In the genomic region with DNA sequence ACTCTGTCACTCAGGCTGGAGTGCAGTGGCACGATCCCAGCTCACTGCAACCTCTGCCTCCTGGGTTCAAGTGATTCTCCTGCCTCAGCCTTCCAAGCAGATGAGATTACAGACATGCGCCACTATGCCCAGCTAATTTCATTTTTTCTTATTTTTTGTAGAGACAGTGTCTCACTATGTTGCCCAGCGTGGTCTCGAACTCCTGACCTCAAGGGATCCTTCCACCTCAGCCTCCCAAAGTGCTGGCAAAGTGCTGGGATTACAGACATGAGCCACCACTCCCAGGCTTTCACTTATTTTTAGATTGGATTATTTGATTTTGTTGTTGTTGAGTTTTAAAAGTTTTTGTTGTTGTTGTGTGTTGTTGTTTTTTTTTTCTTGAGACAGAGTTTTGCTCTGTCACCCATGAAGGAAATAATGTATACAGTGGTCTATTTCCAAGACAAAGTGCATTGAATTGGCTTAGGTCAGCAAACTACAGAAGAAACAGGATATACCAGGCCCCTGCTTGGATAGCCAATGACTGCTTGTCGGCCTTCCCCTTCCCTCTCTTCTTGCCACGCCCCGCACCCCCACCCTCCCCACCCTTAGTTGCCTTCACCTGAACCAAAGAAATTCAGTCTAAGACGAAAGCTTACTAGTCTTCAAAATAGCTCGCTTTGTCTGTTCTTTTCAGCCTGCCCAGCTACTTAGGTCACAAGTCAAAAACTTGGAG, we compare ENCODE assay signal across 34 cellular contexts.
"Had no signal": no experiment of that assay in that cellular context is flagged by ENCODE, and none has a peak within 500 bp of the region (broad histone marks: within the 10 kb centered on the region; RNA-seq: fewer than 3 reads in every experiment).

No MANE protein-coding gene starts in this region.

- H3K4me3 Mint-ChIP-seq: activated CD4-positive, alpha-beta T cell treated with anti-CD3 and anti-CD28 coated beads, Interleukin-2, amount 10 ng/mL, durations not matched to agents 24 days and 14 days; activated CD8-positive, alpha-beta T cell treated with anti-CD3 and anti-CD28 coated beads, Interleukin-2, amount 10 ng/mL, durations not matched to agents 7 days and 5 days; activated naive CD4-positive, alpha-beta T cell treated with anti-CD3 and anti-CD28 coated beads, Interleukin-2, amount 50 U/mL, for 24 hours; activated naive CD8-positive, alpha-beta T cell treated with anti-CD3 and anti-CD28 coated beads, Interleukin-2, amount 10 ng/mL, durations not matched to agents 7 days and 5 days; activated T-cell treated with anti-CD3 and anti-CD28 coated beads, Interleukin-2, amount 50 U/mL, for 24 hours; central memory CD8-positive, alpha-beta T cell had no signal

- H3K4me1 ChIP-seq: ascending aorta had no signal

- H3K36me3 Mint-ChIP-seq: activated naive CD4-positive, alpha-beta T cell treated with anti-CD3 and anti-CD28 coated beads, Interleukin-2, amount 50 U/mL, for 24 hours; activated naive CD8-positive, alpha-beta T cell treated with anti-CD3 and anti-CD28 coated beads, Interleukin-2, amount 10 ng/mL, durations not matched to agents 7 days and 5 days had no signal

- H3K27me3 ChIP-seq: ascending aorta, cardiac muscle cell had no signal

- H3K9me3 ChIP-seq: ascending aorta had no signal

- DNase-seq: activated CD4-positive, alpha-beta T cell treated with anti-CD3 and anti-CD28 coated beads for 1 hour; activated CD4-positive, alpha-beta T cell treated with anti-CD3 and anti-CD28 coated beads, Interleukin-2, amount 10 ng/mL, durations not matched to agents 24 days and 14 days; activated CD4-positive, alpha-beta T cell treated with anti-CD3 and anti-CD28 coated beads, Interleukin-2, amount 50 U/mL, for 4 hours; activated CD4-positive, CD25-positive, alpha-beta regulatory T cell; activated CD8-positive, alpha-beta T cell treated with anti-CD3 and anti-CD28 coated beads, Interleukin-2, amount 10 ng/mL, durations not matched to agents 7 days and 5 days; activated gamma-delta T cell; activated naive CD4-positive, alpha-beta T cell treated with Interleukin-2 at 50 U/mL for 16 hours; activated naive CD8-positive, alpha-beta T cell treated with anti-CD3 and anti-CD28 coated beads, Interleukin-2, amount 10 ng/mL, durations not matched to agents 7 days and 5 days; activated T-cell treated with anti-CD3 and anti-CD28 coated beads, Interleukin-2, amount 50 U/mL, for 24 hours; amygdala; KG1; MM.1S; MV-4-11; NCI-H1105; NCI-H1417 treated with DMSO at 0.1 percent for 48 hours; NCI-H1694; NCI-H1930; NCI-H2081 treated with DMSO at 0.1 percent for 48 hours; NCI-H510A; NCI-H526; NCI-H748 treated with DMSO at 0.1 percent for 48 hours; NK-92 treated with Interleukin-12 subunit alpha and Interleukin-12 subunit beta, amount 100 ng/mL, for 24 hours; PC-9; Right ventricle myocardium superior; SW 1271; T-helper 1 cell; T-helper 2 cell; T-helper 9 cell had no signal

- H3K9me3 Mint-ChIP-seq: activated CD4-positive, alpha-beta T cell treated with anti-CD3 and anti-CD28 coated beads, Interleukin-2, amount 10 ng/mL, durations not matched to agents 24 days and 14 days; activated naive CD4-positive, alpha-beta T cell treated with anti-CD3 and anti-CD28 coated beads, Interleukin-2, amount 50 U/mL, for 24 hours; activated naive CD8-positive, alpha-beta T cell treated with anti-CD3 and anti-CD28 coated beads, Interleukin-2, amount 10 ng/mL, durations not matched to agents 7 days and 5 days; activated T-cell treated with anti-CD3 and anti-CD28 coated beads, Interleukin-2, amount 50 U/mL, for 24 hours; activated T-helper 2 cell treated with anti-CD3 and anti-CD28 coated beads, Interferon-gamma antibody, Interleukin-2, Interleukin-4, amounts not matched to agents 10 μg/mL and 5 μg/mL and 100 μg/mL, durations not matched to agents 14 hours and 24 hours and 36 hours; central memory CD8-positive, alpha-beta T cell had no signal

- H2AFZ ChIP-seq: PC-9 had no signal

- H3K4me3 ChIP-seq: ascending aorta, cardiac muscle cell, PC-9 had no signal

- H3K36me3 ChIP-seq: ascending aorta, cardiac muscle cell had no signal

- H3K27me3 Mint-ChIP-seq: activated naive CD4-positive, alpha-beta T cell treated with anti-CD3 and anti-CD28 coated beads, Interleukin-2, amount 50 U/mL, for 24 hours; activated naive CD8-positive, alpha-beta T cell treated with anti-CD3 and anti-CD28 coated beads, Interleukin-2, amount 10 ng/mL, durations not matched to agents 7 days and 5 days; activated T-cell treated with anti-CD3 and anti-CD28 coated beads, Interleukin-2, amount 50 U/mL, for 24 hours had no signal

- H3K4me1 Mint-ChIP-seq: central memory CD8-positive, alpha-beta T cell had no signal

- H3K27ac ChIP-seq: ascending aorta, cardiac muscle cell, PC-9, VCaP had no signal

- H3K27ac Mint-ChIP-seq: activated CD4-positive, alpha-beta T cell treated with anti-CD3 and anti-CD28 coated beads, Interleukin-2, amount 10 ng/mL, durations not matched to agents 24 days and 14 days; activated CD8-positive, alpha-beta T cell treated with anti-CD3 and anti-CD28 coated beads, Interleukin-2, amount 10 ng/mL, durations not matched to agents 7 days and 5 days; activated naive CD4-positive, alpha-beta T cell treated with anti-CD3 and anti-CD28 coated beads, Interleukin-2, amount 50 U/mL, for 24 hours; activated naive CD8-positive, alpha-beta T cell treated with anti-CD3 and anti-CD28 coated beads, Interleukin-2, amount 10 ng/mL, durations not matched to agents 7 days and 5 days; activated T-cell treated with anti-CD3 and anti-CD28 coated beads, Interleukin-2, amount 50 U/mL, for 24 hours; activated T-helper 2 cell treated with anti-CD3 and anti-CD28 coated beads, Interferon-gamma antibody, Interleukin-2, Interleukin-4, amounts not matched to agents 10 μg/mL and 5 μg/mL and 100 μg/mL, durations not matched to agents 14 hours and 24 hours and 36 hours had no signal

- H3K4me2 ChIP-seq: PC-9 had no signal
